In genomic region chr22:47928626-47929025, GRCh38 we compare ENCODE assay signal across 15 cellular contexts.
"Had no signal": no experiment of that assay in that cellular context is flagged by ENCODE, and none has a peak within 500 bp of the region (broad histone marks: within the 10 kb centered on the region; RNA-seq: fewer than 3 reads in every experiment).

No MANE protein-coding gene starts in this region.

- FAIRE-seq: endometrium, islet of Langerhans, TTC549 had no signal

- H3K27ac ChIP-seq: gastroesophageal sphincter, left ventricle myocardium inferior, right lobe of liver, suprapubic skin, upper lobe of right lung had no signal

- H3K4me1 ChIP-seq: gastroesophageal sphincter, left ventricle myocardium inferior, right lobe of liver, suprapubic skin, upper lobe of right lung had no signal

- H3K9me3 ChIP-seq: right lobe of liver, upper lobe of right lung had no signal

- H3K4me3 ChIP-seq: gastroesophageal sphincter, left ventricle myocardium inferior, right lobe of liver, suprapubic skin, upper lobe of right lung had no signal

- H3K27me3 ChIP-seq: right lobe of liver, suprapubic skin, upper lobe of right lung had no signal

- H3K36me3 ChIP-seq: gastroesophageal sphincter, left ventricle myocardium inferior, right lobe of liver, suprapubic skin, upper lobe of right lung had no signal

- DNase-seq: activated CD4-positive, alpha-beta T cell treated with anti-CD3 and anti-CD28 coated beads, Interleukin-2, amount 10 ng/mL, durations not matched to agents 24 days and 14 days; activated CD8-positive, alpha-beta memory T cell treated with anti-CD3 and anti-CD28 coated beads, Interleukin-2, amount 50 U/mL, for 48 hours; activated gamma-delta T cell treated with Interleukin-2 at 50 U/mL for 16 hours; activated T-cell treated with anti-CD3 and anti-CD28 coated beads, Interleukin-2, amount 50 U/mL, for 72 hours; amniotic stem cell; left ventricle myocardium inferior; mesendoderm; occipital lobe; right lobe of liver; upper lobe of right lung had no signal
